Comparison of ENCODE assay signal across 10 cellular contexts in the genomic region with DNA sequence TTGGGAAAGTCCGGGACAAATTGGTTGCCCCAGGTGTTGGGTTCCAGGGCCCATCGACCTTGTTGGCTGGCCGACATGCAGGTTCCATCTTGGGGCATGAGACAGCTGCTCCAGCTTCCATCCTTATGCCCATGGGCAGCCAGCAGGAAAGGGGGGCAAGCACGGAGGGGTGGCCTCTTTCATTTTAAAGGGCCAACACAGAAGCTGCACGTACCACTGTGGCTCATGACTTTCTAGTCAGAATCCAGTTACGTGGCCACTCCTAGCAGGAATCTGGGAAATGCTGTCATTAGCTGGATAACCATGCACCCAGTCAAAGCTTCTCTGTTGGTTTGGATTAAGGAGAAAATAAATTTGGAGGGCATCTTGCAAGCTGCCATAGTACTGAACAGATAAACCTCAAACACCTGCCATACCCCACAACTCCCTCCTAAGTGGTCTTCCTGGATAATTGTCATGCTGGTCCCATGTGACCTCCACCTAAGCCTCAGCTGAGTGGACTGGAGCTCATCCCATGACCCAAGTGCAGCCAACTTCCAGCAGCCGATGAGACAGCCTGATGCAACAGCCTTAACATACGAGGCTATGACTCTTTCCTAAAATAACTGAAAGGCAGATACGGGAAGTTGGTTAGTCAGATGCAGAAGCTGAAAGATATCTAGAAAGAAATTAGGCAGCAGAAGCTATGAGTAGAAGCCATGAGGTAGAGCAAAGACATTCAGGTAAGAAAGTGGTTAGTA. TPM values are rescaled to one million over a fixed set of nuclear protein-coding genes. Genes with fewer than 3 reads are reported as not detected.
DNase-seq lines count a peak whose midpoint lies in the region; ATAC-seq, FAIRE-seq and TF ChIP-seq lines count a peak whose summit lies in the region.
"Had no signal": no experiment of that assay in that cellular context is flagged by ENCODE, and none has a peak within 500 bp of the region (broad histone marks: within the 10 kb centered on the region; RNA-seq: fewer than 3 reads in every experiment).

No MANE protein-coding gene starts in this region.

- H3K4me3 ChIP-seq in HAP-1 (no peak overlapping the region), BE2C (ENCODE audit: low read depth, low read length) (no peak overlapping the region)
- H3K4me3 ChIP-seq: dorsolateral prefrontal cortex had no signal

- H3K4me1 ChIP-seq in HAP-1 (no peaks in the 10 kb centered on the region), BE2C (no peaks in the 10 kb centered on the region)

- in situ Hi-C loops in HAP-1 (cut with MboI; ENCODE audit: low sequenced_read_pairs) = no loop called here

- H3K36me3 ChIP-seq in HAP-1 (replicated peaks) (no peaks in the 10 kb centered on the region), BE2C (no peaks in the 10 kb centered on the region)

- TF ChIP-seq CTCF in glutamatergic neuron (IDR thresholded peaks at IDR 0.05; ENCODE audit: partially characterized antibody, unreplicated experiment) = no peak
- TF ChIP-seq CTCF in BE2C (IDR thresholded peaks at IDR 0.05; ENCODE audit: low read depth, low read length) = no peak

- peak; percentile 87 for FAIRE-seq in GM12891 (lab: Jason Lieb, UNC)

- H3K9me3 Mint-ChIP-seq in glutamatergic neuron (ENCODE audit: unreplicated experiment) = peaks cover 1% of the 10 kb centered on the region

- ATAC-seq in HG02759 (IDR thresholded peaks at IDR 0.05; ENCODE audit: unreplicated experiment) = peak; percentile 67

- no peaks in the 10 kb centered on the region for H3K4me1 Mint-ChIP-seq in glutamatergic neuron (ENCODE audit: low read depth, unreplicated experiment)

- no peaks in the 10 kb centered on the region for H3K9me3 ChIP-seq in HAP-1
- no peaks in the 10 kb centered on the region for H3K9me3 ChIP-seq in BE2C

- H3K27ac Mint-ChIP-seq in glutamatergic neuron (ENCODE audit: unreplicated experiment) = no peak overlapping the region
- H3K27ac Mint-ChIP-seq: IgD-negative memory B cell had no signal

- DNase-seq in GM12891 (ENCODE audit: insufficient read length, low spot score) (no peak), SKM-1 treated with dmso at 0.1 percent for 144 hours (lab: John Stamatoyannopoulos, UW; ENCODE audit: unreplicated experiment) (peak; percentile 94), iris pigment epithelial cell (ENCODE audit: low read depth) (peak; percentile 90), NCI-H526 (lab: John Stamatoyannopoulos, UW) (no peak), glutamatergic neuron (no peak), HAP-1 (ENCODE audit: low spot score in 2 of 2) (no peak), BE2C (no peak)

- no peak for TF ChIP-seq POLR2A in GM12891 (IDR thresholded peaks at IDR 0.05; ENCODE audit: low read depth, low read length)

- H3K36me3 Mint-ChIP-seq in glutamatergic neuron (ENCODE audit: unreplicated experiment) = no peaks in the 10 kb centered on the region

- no peak overlapping the region for H3K4me3 Mint-ChIP-seq in glutamatergic neuron (ENCODE audit: unreplicated experiment)

- no peaks in the 10 kb centered on the region for H3K27me3 Mint-ChIP-seq in glutamatergic neuron (ENCODE audit: unreplicated experiment)
- H3K27me3 Mint-ChIP-seq: IgD-negative memory B cell had no signal

- H3K27me3 ChIP-seq in HAP-1 (ENCODE audit: low read depth) = no peaks in the 10 kb centered on the region
- H3K27me3 ChIP-seq in BE2C = no peaks in the 10 kb centered on the region
- H3K27me3 ChIP-seq: dorsolateral prefrontal cortex had no signal

TF ChIP-seq in GM12891, 5 proteins besides CTCF, POLR2A, EP300 and RAD21:
- TF ChIP-seq PAX5 (IDR thresholded peaks at IDR 0.05; ENCODE audit: insufficient read depth, low read length, severe bottlenecking) (no peak), SPI1 (IDR thresholded peaks at IDR 0.05; ENCODE audit: low read depth, low read length) (peak; percentile 22; the same call in 1 of the 2 replicates)

RNA-seq across cellular contexts. Expression of gene GSDME, which starts 21.4 kb away (rescaled TPM):
- polyA plus RNA-seq in GM12891 (2012; ENCODE audit: low read depth, missing spikeins) = 122 TPM
- 12.7 TPM for total RNA-seq in glutamatergic neuron (ENCODE audit: unreplicated experiment)
- 5.8 TPM for polyA plus RNA-seq in BE2C (2012; ENCODE audit: insufficient read depth, insufficient read length, low read depth)

Comparison
In these comparisons a context has a peak if more than half of its experiments do, and no peak if none do; other contexts are left out.
1. DNase-seq: peak in SKM-1 treated with dmso at 0.1 percent for 144 hours (single experiment) and iris pigment epithelial cell (single experiment); none in GM12891 (single experiment), NCI-H526 (0 of 2), glutamatergic neuron (single experiment), HAP-1 (0 of 2) and BE2C (single experiment).